12 cellular contexts compared by ENCODE assay signal in the genomic region with DNA sequence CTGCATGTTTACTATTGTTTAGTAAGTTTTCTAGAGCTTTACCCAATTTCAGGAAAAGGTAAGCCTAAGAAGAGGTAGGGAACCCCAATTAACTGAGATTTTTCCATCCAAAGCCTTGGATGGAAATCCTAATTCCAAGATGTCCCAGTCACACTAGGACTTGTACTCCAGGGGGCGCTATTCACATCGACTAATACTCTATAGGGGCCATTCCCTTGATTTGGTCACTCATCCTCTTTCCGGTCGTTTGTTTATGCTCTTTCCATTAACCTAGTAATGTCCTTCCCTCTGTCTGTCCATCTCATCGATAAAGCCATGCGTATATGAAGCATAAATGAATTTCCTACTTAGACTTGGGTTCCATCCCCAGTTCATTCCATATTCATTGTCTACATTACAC.
A peak's percentile ranks its signal among the peaks of the same experiment; 100 is the strongest.
DNase-seq lines count a peak whose midpoint lies in the region; ATAC-seq, FAIRE-seq and TF ChIP-seq lines count a peak whose summit lies in the region.
"Had no signal": no experiment of that assay in that cellular context is flagged by ENCODE, and none has a peak within 500 bp of the region (broad histone marks: within the 10 kb centered on the region; RNA-seq: fewer than 3 reads in every experiment).

No MANE protein-coding gene starts in this region.

- in situ Hi-C loops in SK-MEL-5 (cut with HindIII; ENCODE audit: low pct_unique_long_range_greater_than_20kb, low sequenced_read_pairs) = no loop called here

- no peaks in the 10 kb centered on the region for H3K79me2 ChIP-seq in keratinocyte (ENCODE audit: control insufficient read depth, insufficient read depth, low read length)

- no peak overlapping the region for H3K9ac ChIP-seq in keratinocyte (ENCODE audit: control insufficient read depth, extremely low read depth, insufficient read depth, low read length)

- no peaks in the 10 kb centered on the region for H3K36me3 ChIP-seq in keratinocyte (ENCODE audit: control insufficient read depth in 2 of 2, extremely low read depth in 1 of 2, insufficient read depth in 2 of 2, low read length in 2 of 2)
- H3K36me3 ChIP-seq in left ventricle myocardium inferior = no peaks in the 10 kb centered on the region
- H3K36me3 ChIP-seq: tibial artery had no signal

- H3K9me1 ChIP-seq in keratinocyte (ENCODE audit: control insufficient read depth, extremely low read depth, insufficient read depth, low read length) = no peaks in the 10 kb centered on the region

- DNase-seq in COLO668 (lab: John Stamatoyannopoulos, UW; ENCODE audit: unreplicated experiment) = peak; percentile 8
- DNase-seq in HFF-Myc (ENCODE audit: extremely low read depth, low read depth) = no peak
- DNase-seq in SK-MEL-5 (ENCODE audit: low read depth, low spot score) = peak; percentile 72
- DNase-seq in keratinocyte (ENCODE audit: low read depth, low spot score) = no peak
- DNase-seq in NCI-H2171 treated with DMSO at 0.1 percent for 48 hours (lab: John Stamatoyannopoulos, UW) = no peak
- DNase-seq in C1 segment of cervical spinal cord (lab: John Stamatoyannopoulos, UW) = no peak
- DNase-seq in left ventricle myocardium inferior = no peak
- DNase-seq: amniotic stem cell; NK-92 treated with Interleukin-12 subunit alpha and Interleukin-12 subunit beta, amount 100 ng/mL, for 24 hours; tibial artery had no signal

- no peak overlapping the region for H3K4me3 ChIP-seq in HFF-Myc (replicated peaks; ENCODE audit: low read depth, low read length)
- no peak overlapping the region for H3K4me3 ChIP-seq in keratinocyte (ENCODE audit: control insufficient read depth in 2 of 3, extremely low read depth in 1 of 3, insufficient read depth in 2 of 3, low read depth in 1 of 3, low read length in 3 of 3)
- H3K4me3 ChIP-seq in left ventricle myocardium inferior = no peak overlapping the region
- H3K4me3 ChIP-seq: tibial artery had no signal

- H4K20me1 ChIP-seq in keratinocyte (ENCODE audit: control insufficient read depth, extremely low read depth, insufficient read depth, low read length) = no peaks in the 10 kb centered on the region

- no peaks in the 10 kb centered on the region for H3K4me1 ChIP-seq in keratinocyte (ENCODE audit: control insufficient read depth, extremely low read depth, insufficient read depth, low read length)
- H3K4me1 ChIP-seq in left ventricle myocardium inferior = peaks cover 31% of the 10 kb centered on the region

- H3K27ac ChIP-seq in keratinocyte (ENCODE audit: control insufficient read depth, insufficient read depth, low read length) (no peak overlapping the region), left ventricle myocardium inferior (replicated peaks) (no peak overlapping the region)
- H3K27ac ChIP-seq: tibial artery had no signal

- FAIRE-seq in keratinocyte (lab: Jason Lieb, UNC) = no peak
- FAIRE-seq: frontal cortex had no signal

- intact Hi-C loops in left ventricle myocardium inferior (cut with micrococcal nuclease) = no loop called here

- H3K9me3 ChIP-seq in keratinocyte (ENCODE audit: control insufficient read depth, low read depth, low read length) (no peaks in the 10 kb centered on the region), left ventricle myocardium inferior (replicated peaks) (no peaks in the 10 kb centered on the region)
- H3K9me3 ChIP-seq: tibial artery had no signal

- no peak overlapping the region for H3K4me2 ChIP-seq in keratinocyte (ENCODE audit: control insufficient read depth, extremely low read depth, insufficient read depth, low read depth, low read length)

- dilution Hi-C loops in keratinocyte (cut with MboI; ENCODE audit: extremely low pct_ligation_motif_present, low sequenced_read_pairs) = no loop called here

- H3K27me3 ChIP-seq in keratinocyte (ENCODE audit: control insufficient read depth, extremely low read depth, insufficient read depth, low read length) (no peaks in the 10 kb centered on the region), left ventricle myocardium inferior (ENCODE audit: low read depth) (no peaks in the 10 kb centered on the region)
- H3K27me3 ChIP-seq: tibial artery had no signal

- ATAC-seq in HG03378 (IDR thresholded peaks at IDR 0.05; ENCODE audit: unreplicated experiment) = no peak

- H2AFZ ChIP-seq in keratinocyte (ENCODE audit: control insufficient read depth, low read length) = no peak overlapping the region

- TF ChIP-seq CTCF in HFF-Myc (IDR thresholded peaks at IDR 0.05; ENCODE audit: low read depth, low read length, missing control alignments) (peak; percentile 56), keratinocyte (optimal IDR thresholded peaks at IDR 0.05 in 1 of 3, IDR thresholded peaks at IDR 0.05 in 1 of 3, conservative IDR thresholded peaks at IDR 0.05 in 1 of 3; ENCODE audit: extremely low read depth in 1 of 3, insufficient read depth in 2 of 3, low read length in 3 of 3) (peak; percentile 44 to 53 (median 49)), left ventricle myocardium inferior (IDR thresholded peaks at IDR 0.05; ENCODE audit: borderline replicate concordance) (no peak)

Comparison
In these comparisons a context has a peak if more than half of its experiments do, and no peak if none do; other contexts are left out.
1. DNase-seq: peak in COLO668 (single experiment) and SK-MEL-5 (single experiment); none in HFF-Myc (single experiment), keratinocyte (single experiment), NCI-H2171 treated with DMSO at 0.1 percent for 48 hours (single experiment), C1 segment of cervical spinal cord (0 of 14) and left ventricle myocardium inferior (single experiment).